19 cellular contexts compared by ENCODE assay signal in the genomic region with DNA sequence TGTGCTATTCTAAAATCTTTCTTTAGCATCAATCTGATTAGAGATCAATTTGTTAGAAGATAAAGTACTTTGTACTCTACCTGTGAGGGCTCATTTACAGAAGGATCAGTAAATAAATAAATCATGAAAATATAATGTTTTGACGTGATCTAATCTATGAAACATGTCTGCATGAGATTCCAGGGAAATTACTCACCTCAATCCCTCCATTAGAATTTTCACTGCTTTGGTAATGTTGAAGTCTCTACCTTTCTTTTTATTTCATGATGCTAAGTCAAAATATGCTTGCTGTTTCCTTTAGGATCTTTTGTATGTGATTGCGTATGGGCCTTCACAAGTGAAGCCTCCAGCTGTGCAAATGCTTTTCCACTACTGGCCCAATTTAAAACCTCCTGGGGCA.
"Had no signal": no experiment of that assay in that cellular context is flagged by ENCODE, and none has a peak within 500 bp of the region (broad histone marks: within the 10 kb centered on the region; RNA-seq: fewer than 3 reads in every experiment).

No MANE protein-coding gene starts in this region.

- ATAC-seq: activated T-helper 17 cell treated with anti-CD3 and anti-CD28 coated beads, Interleukin-2, amount 50 U/mL, for 72 hours; K562 had no signal

- H3K4me3 ChIP-seq: K562 had no signal

- DNase-seq: activated B cell treated with CpG ODN at 0.5 μM for 24 hours; activated CD4-positive, alpha-beta memory T cell treated with anti-CD3 and anti-CD28 coated beads, Interleukin-2, amount 10 ng/mL, durations not matched to agents 7 days and 5 days; activated CD4-positive, alpha-beta T cell treated with anti-CD3 and anti-CD28 coated beads, Interleukin-2, amount 50 U/mL, for 1 hour; activated gamma-delta T cell; activated naive CD4-positive, alpha-beta T cell treated with anti-CD3 and anti-CD28 coated beads for 36 hours; activated T-cell treated with anti-CD3 and anti-CD28 coated beads for 4 hours; activated T-cell treated with anti-CD3 and anti-CD28 coated beads, Interleukin-2, amount 50 U/mL, for 48 hours; caudate nucleus; Karpas-422; NCI-H1105 treated with DMSO at 0.1 percent for 48 hours; NCI-H187 treated with DMSO at 0.1 percent for 48 hours; NCI-H2081 treated with DMSO at 0.1 percent for 48 hours; NCI-H446; NCI-H524; SIG-M5; T-helper 2 cell; T1000 had no signal
